22 cellular contexts compared by ENCODE assay signal in genomic region chr2:238997684-238998083, GRCh38.
"Had no signal": no experiment of that assay in that cellular context is flagged by ENCODE, and none has a peak within 500 bp of the region (broad histone marks: within the 10 kb centered on the region; RNA-seq: fewer than 3 reads in every experiment).

No MANE protein-coding gene starts in this region.

- H3K9me3 Mint-ChIP-seq: activated CD4-positive, alpha-beta T cell treated with anti-CD3 and anti-CD28 coated beads, Interleukin-2, amount 10 ng/mL, durations not matched to agents 24 days and 14 days; activated T-helper 2 cell treated with anti-CD3 and anti-CD28 coated beads, Interferon-gamma antibody, Interleukin-2, Interleukin-4, amounts not matched to agents 10 μg/mL and 5 μg/mL and 100 μg/mL, durations not matched to agents 14 hours and 24 hours and 36 hours had no signal

- H3K27me3 ChIP-seq: breast epithelium, Peyer's patch, SJSA1 had no signal

- H3K27ac Mint-ChIP-seq: activated B cell treated with CpG ODN at 0.5 μM for 24 hours; activated CD4-positive, alpha-beta memory T cell treated with anti-CD3 and anti-CD28 coated beads for 36 hours; activated CD4-positive, alpha-beta T cell treated with anti-CD3 and anti-CD28 coated beads, Interleukin-2, amount 10 ng/mL, durations not matched to agents 24 days and 14 days; activated naive CD4-positive, alpha-beta T cell treated with anti-CD3 and anti-CD28 coated beads, Interleukin-2, amount 50 U/mL, for 24 hours; activated T-cell treated with anti-CD3 and anti-CD28 coated beads, Interleukin-2, amount 50 U/mL, for 72 hours; activated T-helper 2 cell treated with anti-CD3 and anti-CD28 coated beads, Interferon-gamma antibody, Interleukin-2, Interleukin-4, amounts not matched to agents 10 μg/mL and 5 μg/mL and 100 μg/mL, durations not matched to agents 14 hours and 24 hours and 36 hours; T-helper 17 cell had no signal

- H3K4me3 ChIP-seq: breast epithelium, Peyer's patch, SJSA1 had no signal

- H3K36me3 ChIP-seq: breast epithelium, Peyer's patch, SJSA1 had no signal

- DNase-seq: activated B cell treated with CpG ODN at 0.5 μM for 24 hours; activated CD4-positive, alpha-beta memory T cell treated with anti-CD3 and anti-CD28 coated beads for 36 hours; activated CD4-positive, alpha-beta T cell treated with anti-CD3 and anti-CD28 coated beads for 1 hour; activated CD4-positive, alpha-beta T cell treated with anti-CD3 and anti-CD28 coated beads, Interleukin-2, amount 10 ng/mL, durations not matched to agents 24 days and 14 days; activated gamma-delta T cell treated with Interleukin-2 at 50 U/mL for 16 hours; activated T-cell treated with anti-CD3 and anti-CD28 coated beads, Interleukin-2, amount 50 U/mL, for 72 hours; aorta; NCI-H1092; NCI-H1417; NCI-H1930; NCI-H345; NCI-H510A; NCI-H69; Peyer's patch; SHP77; T-helper 17 cell; T-helper 9 cell had no signal

- ATAC-seq: activated T-cell treated with anti-CD3 and anti-CD28 coated beads, Interleukin-2, amount 50 U/mL, for 72 hours; T-helper 17 cell had no signal

- H3K4me1 ChIP-seq: breast epithelium, Peyer's patch had no signal

- H3K9ac ChIP-seq: KMS-11 had no signal

- H3K9me3 ChIP-seq: Peyer's patch had no signal

- H3K27ac ChIP-seq: breast epithelium, KMS-11, Peyer's patch, SJSA1 had no signal

- H3K36me3 Mint-ChIP-seq: activated CD4-positive, alpha-beta memory T cell treated with anti-CD3 and anti-CD28 coated beads for 36 hours had no signal

- H3K4me1 Mint-ChIP-seq: activated B cell treated with CpG ODN at 0.5 μM for 24 hours; activated CD4-positive, alpha-beta T cell treated with anti-CD3 and anti-CD28 coated beads, Interleukin-2, amount 10 ng/mL, durations not matched to agents 24 days and 14 days; activated naive CD4-positive, alpha-beta T cell treated with anti-CD3 and anti-CD28 coated beads, Interleukin-2, amount 50 U/mL, for 24 hours; T-helper 17 cell had no signal

- H3K4me3 Mint-ChIP-seq: activated B cell treated with CpG ODN at 0.5 μM for 24 hours; activated CD4-positive, alpha-beta memory T cell treated with anti-CD3 and anti-CD28 coated beads for 36 hours; activated CD4-positive, alpha-beta T cell treated with anti-CD3 and anti-CD28 coated beads, Interleukin-2, amount 10 ng/mL, durations not matched to agents 24 days and 14 days; activated naive CD4-positive, alpha-beta T cell treated with anti-CD3 and anti-CD28 coated beads, Interleukin-2, amount 50 U/mL, for 24 hours; activated T-cell treated with anti-CD3 and anti-CD28 coated beads, Interleukin-2, amount 50 U/mL, for 72 hours; T-helper 17 cell had no signal
